ENCODE assay signal across 9 cellular contexts in the genomic region with DNA sequence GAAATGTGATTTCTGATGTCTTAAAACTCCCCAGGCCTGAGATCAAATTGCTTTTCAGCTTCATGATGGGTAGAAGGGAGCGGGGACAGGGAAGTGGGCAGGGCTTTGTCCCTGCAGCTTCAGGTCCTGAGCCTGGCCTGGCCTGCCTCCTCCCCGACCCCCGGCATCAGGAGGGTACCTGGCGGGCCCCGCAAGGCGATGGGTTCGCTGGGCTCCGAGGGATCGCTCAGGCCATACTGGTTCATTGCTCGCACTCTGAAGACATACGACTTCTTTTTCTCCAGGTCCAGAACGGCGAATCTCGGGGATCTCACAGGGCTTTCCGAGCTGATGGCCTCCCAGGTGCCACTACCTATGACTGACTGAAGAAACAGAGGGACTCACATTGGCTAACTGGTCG. TPM values are rescaled to one million over a fixed set of nuclear protein-coding genes. Genes with fewer than 3 reads are reported as not detected.
"Had no signal": no experiment of that assay in that cellular context is flagged by ENCODE, and none has a peak within 500 bp of the region (broad histone marks: within the 10 kb centered on the region; RNA-seq: fewer than 3 reads in every experiment).

No MANE protein-coding gene starts in this region.

- ATAC-seq: GM23338, HCT116 had no signal

- H3K4me2 ChIP-seq: GM23338, KMS-11 had no signal

- DNase-seq: HFFc6, KBM-7 had no signal

- FAIRE-seq: HTR-8/SVneo had no signal

- H3K4me1 ChIP-seq: HAP-1 had no signal

- H3K9ac ChIP-seq: KMS-11 had no signal

- H3K4me3 ChIP-seq: GM23338, HAP-1 had no signal

- H3K36me3 ChIP-seq: HAP-1 had no signal

- H3K27ac ChIP-seq: KMS-11 had no signal

- H3K9me3 ChIP-seq: HAP-1 had no signal

- H2AFZ ChIP-seq: GM23338 had no signal

RNA-seq across cellular contexts. Expression of a gene that starts 25.5 kb away (rescaled TPM):
- total RNA-seq: GM23338, H4 had no signal
- polyA plus RNA-seq: GM23338, IgD-negative memory B cell had no signal

RNA-seq across cellular contexts. Expression of a gene that starts 56.5 kb away (rescaled TPM):
- total RNA-seq: HFFc6 had no signal
- polyA plus RNA-seq: IgD-negative memory B cell had no signal
